In the genomic region with DNA sequence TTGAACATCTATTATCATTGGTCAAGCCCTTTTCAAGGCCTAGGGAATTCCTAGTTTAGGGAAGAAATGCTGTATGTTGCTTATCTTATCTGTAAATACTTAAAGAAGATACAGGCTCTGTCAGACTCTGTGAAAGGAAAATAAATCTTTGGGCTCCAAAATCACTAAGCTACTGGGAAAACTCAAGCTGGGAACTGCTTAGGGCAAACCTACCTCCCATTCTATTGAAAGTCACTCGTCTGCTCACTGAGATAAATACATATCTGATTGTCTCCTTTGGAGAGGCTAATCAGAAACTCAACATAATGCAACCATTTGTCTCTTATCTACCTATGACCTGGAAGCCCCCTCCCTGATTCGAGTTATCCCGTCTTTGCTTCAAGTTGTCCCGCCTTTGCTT, we compare ENCODE assay signal across 34 cellular contexts.
"Had no signal": no experiment of that assay in that cellular context is flagged by ENCODE, and none has a peak within 500 bp of the region (broad histone marks: within the 10 kb centered on the region; RNA-seq: fewer than 3 reads in every experiment).

No MANE protein-coding gene starts in this region.

- H3K36me3 ChIP-seq: MG63 had no signal

- H3K4me2 ChIP-seq: KMS-11 had no signal

- H3K27me3 ChIP-seq: MG63 had no signal

- H3K27ac ChIP-seq: KMS-11 had no signal

- DNase-seq: Karpas-422, Kasumi-1, KG1, MG63, MM.1S, MV-4-11, NCI-H1048, NCI-H1092, NCI-H1092 treated with DMSO at 0.1 percent for 48 hours, NCI-H1105, NCI-H1105 treated with DMSO at 0.1 percent for 48 hours, NCI-H1417, NCI-H1417 treated with DMSO at 0.1 percent for 48 hours, NCI-H1436, NCI-H1436 treated with DMSO at 0.1 percent for 48 hours, NCI-H146, NCI-H1694, NCI-H1694 treated with DMSO at 0.1 percent for 48 hours, NCI-H187, NCI-H187 treated with DMSO at 0.1 percent for 48 hours, NCI-H1930, NCI-H2029, NCI-H2029 treated with DMSO at 0.1 percent for 48 hours, NCI-H2081, NCI-H2081 treated with DMSO at 0.1 percent for 48 hours, NCI-H2107, NCI-H2171, NCI-H2171 treated with DMSO at 0.1 percent for 48 hours, NCI-H2227 treated with DMSO at 0.1 percent for 48 hours, NCI-H226, NCI-H345, NCI-H446, NCI-H446 treated with DMSO at 0.1 percent for 48 hours had no signal

- H3K9me3 ChIP-seq: MG63 had no signal

- H3K4me3 ChIP-seq: MG63 had no signal

- H3K9ac ChIP-seq: KMS-11 had no signal
